In genomic region chr7:138157702-138158101, GRCh38 we compare ENCODE assay signal across 35 cellular contexts.
DNase-seq lines count a peak whose midpoint lies in the region; ATAC-seq, FAIRE-seq and TF ChIP-seq lines count a peak whose summit lies in the region.
"Had no signal": no experiment of that assay in that cellular context is flagged by ENCODE, and none has a peak within 500 bp of the region (broad histone marks: within the 10 kb centered on the region; RNA-seq: fewer than 3 reads in every experiment).

No MANE protein-coding gene starts in this region.

- FAIRE-seq in HepG2 (lab: Jason Lieb, UNC): no peak
- FAIRE-seq: A204.1, A549, D721Med had no signal

- no peaks in the 10 kb centered on the region for H3K9me3 ChIP-seq in HepG2 (ENCODE audit: low read length)
- no peaks in the 10 kb centered on the region for H3K9me3 ChIP-seq in right lobe of liver
- H3K9me3 ChIP-seq: A549, BE2C, BLaER1 had no signal

- in situ Hi-C loops in HepG2 (cut with HindIII; ENCODE audit: extremely low pct_ligation_motif_present, low pct_unique_long_range_greater_than_20kb): no loop called here

- TF ChIP-seq RAD21 in HepG2 (CRISPR knock-in tag; IDR thresholded peaks at IDR 0.05): no peak

- H3K27me3 ChIP-seq in HepG2 (ENCODE audit: control insufficient read depth in 1 of 2, insufficient read depth in 2 of 2, low read length in 2 of 2): no peaks in the 10 kb centered on the region
- H3K27me3 ChIP-seq in right lobe of liver: no peaks in the 10 kb centered on the region
- H3K27me3 ChIP-seq: BE2C; BLaER1; BLaER1 treated with 17β-estradiol and CSF1 and Interleukin-3, amounts not matched to agents 10 nM and 100 nM had no signal

- H4K20me1 ChIP-seq in HepG2 (ENCODE audit: insufficient read depth, low read length): no peaks in the 10 kb centered on the region
- H4K20me1 ChIP-seq: BLaER1; BLaER1 treated with 17β-estradiol and CSF1 and Interleukin-3, amounts not matched to agents 10 nM and 100 nM had no signal

- no peak overlapping the region for H3K4me3 ChIP-seq in HepG2 (replicated peaks in 1 of 3; ENCODE audit: insufficient read depth in 1 of 3, low read depth in 2 of 3, low read length in 3 of 3)
- no peak overlapping the region for H3K4me3 ChIP-seq in right lobe of liver
- H3K4me3 ChIP-seq: A549; BLaER1; BLaER1 treated with 17β-estradiol and CSF1 and Interleukin-3, amounts not matched to agents 10 nM and 100 nM had no signal

- H3K36me3 ChIP-seq in HepG2 (replicated peaks in 1 of 2; ENCODE audit: control insufficient read depth in 1 of 2, insufficient read depth in 2 of 2, low read length in 2 of 2) (no peaks in the 10 kb centered on the region), right lobe of liver (no peaks in the 10 kb centered on the region)
- H3K36me3 ChIP-seq: BE2C; BLaER1; BLaER1 treated with 17β-estradiol and CSF1 and Interleukin-3, amounts not matched to agents 10 nM and 100 nM had no signal

- H3K9me3 Mint-ChIP-seq in activated CD4-positive, alpha-beta T cell treated with anti-CD3 and anti-CD28 coated beads, Interleukin-2, amount 10 ng/mL, durations not matched to agents 24 days and 14 days: no peaks in the 10 kb centered on the region
- H3K9me3 Mint-ChIP-seq: CD4-positive, alpha-beta memory T cell; CD4-positive, alpha-beta T cell; CD8-positive, alpha-beta memory T cell; CD8-positive, alpha-beta T cell had no signal

- H3K27ac ChIP-seq in HepG2 (ENCODE audit: extremely low read length, insufficient read depth, low read length) (peak overlapping the region; percentile 81), right lobe of liver (peak overlapping the region in 2 of 3 donors; percentile 34 to 63)
- H3K27ac ChIP-seq: 22Rv1; A549; BLaER1; BLaER1 treated with 17β-estradiol and CSF1 and Interleukin-3, amounts not matched to agents 10 nM and 100 nM; C4-2B had no signal

- TF ChIP-seq POLR2A in HepG2 (IDR thresholded peaks at IDR 0.05; ENCODE audit: insufficient read depth in 1 of 2, low read depth in 2 of 2, low read length in 2 of 2) (no peak), right lobe of liver (IDR thresholded peaks at IDR 0.05) (no peak)

- intact Hi-C loops in activated CD4-positive, alpha-beta T cell treated with anti-CD3 and anti-CD28 coated beads, Interleukin-2, amount 10 ng/mL, durations not matched to agents 24 days and 14 days (cut with micrococcal nuclease): no loop called here
- intact Hi-C loops in HepG2 (cut with micrococcal nuclease; ENCODE audit: unreplicated experiment) (loop anchor here (2.0 kb wide), 1 partner anchor 61 kb away; no protein-coding TSS in a partner anchor), right lobe of liver (cut with DNase I) (no loop called here)

- H3K4me1 ChIP-seq in HepG2 (ENCODE audit: insufficient read depth, low read length) (peaks cover 71% of the 10 kb centered on the region), right lobe of liver (peaks cover 0 to 15% (median 5%) of the 10 kb centered on the region in 4 donors)
- H3K4me1 ChIP-seq: A549; BLaER1; BLaER1 treated with 17β-estradiol and CSF1 and Interleukin-3, amounts not matched to agents 10 nM and 100 nM had no signal

- ATAC-seq in HepG2: no peak
- no peak for ATAC-seq in right lobe of liver
- ATAC-seq: A549; CD8-positive, alpha-beta T cell had no signal

- H3K9ac ChIP-seq in HepG2 (ENCODE audit: insufficient read depth, low read depth, low read length): no peak overlapping the region
- H3K9ac ChIP-seq: BLaER1; BLaER1 treated with 17β-estradiol and CSF1 and Interleukin-3, amounts not matched to agents 10 nM and 100 nM had no signal

- TF ChIP-seq CTCF in HepG2 (CRISPR knock-in tag; IDR thresholded peaks at IDR 0.05) (no peak), right lobe of liver (IDR thresholded peaks at IDR 0.05) (no peak)

- 85% methylated on average over 4 of the region's 4 CpGs for whole genome bisulfite sequencing in HepG2 (ENCODE audit: low lambda C conversion rate)
- WGBS in right lobe of liver (ENCODE audit: insufficient coverage, low coverage, low lambda C conversion rate, missing lambda C conversion rate): 93% methylated on average over 3 of the region's 4 CpGs

- H3K27me3 Mint-ChIP-seq in activated CD4-positive, alpha-beta T cell treated with anti-CD3 and anti-CD28 coated beads, Interleukin-2, amount 10 ng/mL, durations not matched to agents 24 days and 14 days: no peaks in the 10 kb centered on the region
- H3K27me3 Mint-ChIP-seq: B cell; CD4-positive, alpha-beta T cell; CD4-positive, CD25-positive, alpha-beta regulatory T cell had no signal

- H3K27ac Mint-ChIP-seq in activated CD4-positive, alpha-beta T cell treated with anti-CD3 and anti-CD28 coated beads, Interleukin-2, amount 10 ng/mL, durations not matched to agents 24 days and 14 days: no peak overlapping the region
- H3K27ac Mint-ChIP-seq: B cell; CD14-positive monocyte; CD4-positive, alpha-beta memory T cell; CD4-positive, alpha-beta T cell; CD4-positive, CD25-positive, alpha-beta regulatory T cell; CD8-positive, alpha-beta memory T cell; CD8-positive, alpha-beta T cell had no signal

- POLR2A ChIA-PET in HepG2 (lab: Yijun Ruan, JAX): interaction anchor here (1.5 kb wide), 1 partner anchor 100 kb away, joined by 5 read pairs; no protein-coding TSS in a partner anchor

- no peaks in the 10 kb centered on the region for H3K79me2 ChIP-seq in HepG2 (ENCODE audit: insufficient read depth, low read length)

- H2AFZ ChIP-seq in HepG2 (ENCODE audit: low read length): no peak overlapping the region

- no TSS peak for BruUV-seq in HepG2 (replicated peaks; lab: Mats Ljungman, UMichigan)

- CTCF ChIA-PET in HepG2 (lab: Yijun Ruan, JAX; ENCODE audit: low intra/inter-chr PET ratio, low total read pairs): no interaction called here

- H3K36me3 Mint-ChIP-seq in activated CD4-positive, alpha-beta T cell treated with anti-CD3 and anti-CD28 coated beads, Interleukin-2, amount 10 ng/mL, durations not matched to agents 24 days and 14 days (ENCODE audit: low read depth): no peaks in the 10 kb centered on the region
- H3K36me3 Mint-ChIP-seq: CD14-positive monocyte; CD4-positive, alpha-beta memory T cell; CD4-positive, CD25-positive, alpha-beta regulatory T cell; CD8-positive, alpha-beta memory T cell; CD8-positive, alpha-beta T cell had no signal

- peak; percentile 30 for DNase-seq in activated CD4-positive, alpha-beta T cell treated with anti-CD3 and anti-CD28 coated beads, Interleukin-2, amount 10 ng/mL, durations not matched to agents 24 days and 14 days
- no peak for DNase-seq in activated CD4-positive, alpha-beta T cell treated with anti-CD3 and anti-CD28 coated beads for 48 hours
- no peak for DNase-seq in HepG2 (ENCODE audit: low spot score)
- DNase-seq in right lobe of liver: no peak
- no peak for DNase-seq in effector CD8-positive, alpha-beta T cell (lab: John Stamatoyannopoulos, UW)
- no peak for DNase-seq in cortex of kidney (lab: John Stamatoyannopoulos, UW)
- DNase-seq: 8988T; ACHN; AML-193; BE2C; C1 segment of cervical spinal cord; Caco-2; Calu3; CD4-positive, alpha-beta memory T cell; CD4-positive, alpha-beta T cell; CD4-positive, CD25-positive, alpha-beta regulatory T cell; CD8-positive, alpha-beta memory T cell; CD8-positive, alpha-beta T cell; COR-L47; DMS 273 treated with DMSO at 0.1 percent for 48 hours; DMS153; DMS53; DMS79; DMS79 treated with DMSO at 0.1 percent for 48 hours; DND-41; EL had no signal

- TF ChIP-seq EP300 in HepG2 (IDR thresholded peaks at IDR 0.05; ENCODE audit: low read depth in 2 of 2, low read length in 2 of 2) (no peak), HepG2 (CRISPR knock-in tag; IDR thresholded peaks at IDR 0.05; ENCODE audit: borderline replicate concordance) (no peak)

- H3K4me2 ChIP-seq in HepG2 (ENCODE audit: low read depth, low read length): no peak overlapping the region
- H3K4me2 ChIP-seq: A549; BLaER1; BLaER1 treated with 17β-estradiol and CSF1 and Interleukin-3, amounts not matched to agents 10 nM and 100 nM had no signal

- no peak overlapping the region for H3K4me3 Mint-ChIP-seq in activated CD4-positive, alpha-beta T cell treated with anti-CD3 and anti-CD28 coated beads, Interleukin-2, amount 10 ng/mL, durations not matched to agents 24 days and 14 days
- H3K4me3 Mint-ChIP-seq: B cell; CD14-positive monocyte; CD4-positive, alpha-beta memory T cell; CD4-positive, alpha-beta T cell; CD4-positive, CD25-positive, alpha-beta regulatory T cell; CD8-positive, alpha-beta memory T cell; CD8-positive, alpha-beta T cell had no signal

- no peaks in the 10 kb centered on the region for H3K4me1 Mint-ChIP-seq in activated CD4-positive, alpha-beta T cell treated with anti-CD3 and anti-CD28 coated beads, Interleukin-2, amount 10 ng/mL, durations not matched to agents 24 days and 14 days
- H3K4me1 Mint-ChIP-seq: B cell; CD14-positive monocyte; CD4-positive, alpha-beta memory T cell; CD4-positive, CD25-positive, alpha-beta regulatory T cell; CD8-positive, alpha-beta memory T cell had no signal

TF ChIP-seq in HepG2, 621 proteins besides CTCF, POLR2A, EP300 and RAD21 (continues in another document):
- no peak for TF ChIP-seq HDAC1 (CRISPR knock-in tag; IDR thresholded peaks at IDR 0.05)
- no peak for TF ChIP-seq PPARG (CRISPR knock-in tag; conservative IDR thresholded peaks at IDR 0.05)
- peak; percentile 68 for TF ChIP-seq ZNF121 (CRISPR knock-in tag; IDR thresholded peaks at IDR 0.05)
- TF ChIP-seq ZBTB20 (CRISPR knock-in tag; IDR thresholded peaks at IDR 0.05; ENCODE audit: borderline replicate concordance, low read depth): no peak
- TF ChIP-seq ZNF770 (CRISPR knock-in tag; IDR thresholded peaks at IDR 0.05): peak; percentile 96
- no peak for TF ChIP-seq ZBTB21 (CRISPR knock-in tag; IDR thresholded peaks at IDR 0.05)
- 0 out of 2 replicates have a peak, but pooled peaks have one; percentile 17 for TF ChIP-seq RCOR2 (CRISPR knock-in tag; IDR thresholded peaks at IDR 0.05)
- no peak for TF ChIP-seq ZNF777 (CRISPR knock-in tag; IDR thresholded peaks at IDR 0.05)
- TF ChIP-seq ZMYM3 (CRISPR knock-in tag; IDR thresholded peaks at IDR 0.05): peak; percentile 40; the same call in 1 of the 2 replicates
- no peak for TF ChIP-seq PHF5A (CRISPR knock-in tag; IDR thresholded peaks at IDR 0.05; ENCODE audit: low read depth, unreplicated experiment)
- TF ChIP-seq KDM5B (CRISPR knock-in tag; IDR thresholded peaks at IDR 0.05; ENCODE audit: borderline replicate concordance): no peak
